18 cellular contexts compared by ENCODE assay signal in genomic region chr10:106959521-106959920, GRCh38.
DNase-seq lines count a peak whose midpoint lies in the region; ATAC-seq and TF ChIP-seq lines count a peak whose summit lies in the region.
"Had no signal": no experiment of that assay in that cellular context is flagged by ENCODE, and none has a peak within 500 bp of the region (broad histone marks: within the 10 kb centered on the region; RNA-seq: fewer than 3 reads in every experiment).

No MANE protein-coding gene starts in this region.

- DNase-seq in left ventricle myocardium inferior: no peak
- DNase-seq in heart left ventricle: no peak
- no peak for DNase-seq in NCI-H69 (lab: John Stamatoyannopoulos, UW)
- DNase-seq in superior temporal gyrus (ENCODE audit: extremely low spot score): no peak
- DNase-seq: activated CD4-positive, alpha-beta memory T cell treated with anti-CD3 and anti-CD28 coated beads for 36 hours; activated effector memory CD4-positive, alpha-beta T cell treated with Interleukin-2 at 50 U/mL for 16 hours; CD4-positive, alpha-beta memory T cell; H9; midbrain; NCI-H2029; NCI-H774; stimulated activated naive CD8-positive, alpha-beta T cell treated with anti-CD3 and anti-CD28 coated beads, Interleukin-15, amount 100 ng/mL, for 72 hours had no signal

- 69 to 87% (median 74%) methylated on average over 3 of the region's 3 CpGs for WGBS in heart left ventricle, 4 donors

- H3K27ac ChIP-seq in left ventricle myocardium inferior (replicated peaks): no peak overlapping the region
- peak overlapping the region in 1 of 12 donors; percentile 79 for H3K27ac ChIP-seq in heart left ventricle
- H3K27ac ChIP-seq: 22Rv1, breast epithelium had no signal

- H3K9me3 ChIP-seq in left ventricle myocardium inferior (replicated peaks) (no peaks in the 10 kb centered on the region), heart left ventricle (no peaks in the 10 kb centered on the region)
- H3K9me3 ChIP-seq: breast epithelium had no signal

- H3K4me1 ChIP-seq in left ventricle myocardium inferior (no peaks in the 10 kb centered on the region), heart left ventricle (peaks cover 0 to 23% (median 0%) of the 10 kb centered on the region in 12 donors)
- H3K4me1 ChIP-seq: breast epithelium had no signal

- H3K36me3 ChIP-seq in left ventricle myocardium inferior: no peaks in the 10 kb centered on the region
- no peaks in the 10 kb centered on the region for H3K36me3 ChIP-seq in heart left ventricle
- H3K36me3 ChIP-seq: breast epithelium had no signal

- no peak for TF ChIP-seq CTCF in left ventricle myocardium inferior (IDR thresholded peaks at IDR 0.05; ENCODE audit: borderline replicate concordance)
- no peak for TF ChIP-seq CTCF in heart left ventricle (IDR thresholded peaks at IDR 0.05)

- ATAC-seq in heart left ventricle (no peak), HG02571 (IDR thresholded peaks at IDR 0.05; ENCODE audit: unreplicated experiment) (peak; percentile 59), HG03354 (IDR thresholded peaks at IDR 0.05; ENCODE audit: poor library complexity, severe bottlenecking, unreplicated experiment) (peak; percentile 50), GM19455 (IDR thresholded peaks at IDR 0.05; ENCODE audit: unreplicated experiment) (no peak), HG03139 (IDR thresholded peaks at IDR 0.05; ENCODE audit: unreplicated experiment) (no peak)
- ATAC-seq: stimulated activated naive CD8-positive, alpha-beta T cell treated with anti-CD3 and anti-CD28 coated beads, Interleukin-15, amount 100 ng/mL, for 72 hours had no signal

- peaks cover 18% of the 10 kb centered on the region for H3K27me3 ChIP-seq in left ventricle myocardium inferior (ENCODE audit: low read depth)
- peaks cover 0 to 4% (median 0%) of the 10 kb centered on the region in 9 donors for H3K27me3 ChIP-seq in heart left ventricle
- H3K27me3 ChIP-seq: breast epithelium had no signal

- peak overlapping the region; percentile 23 for H3K4me3 ChIP-seq in left ventricle myocardium inferior
- H3K4me3 ChIP-seq in heart left ventricle: peak overlapping the region in 3 of 12 donors; percentile 2 to 10 (median 5)

- no peak for TF ChIP-seq POLR2A in heart left ventricle (IDR thresholded peaks at IDR 0.05)

- intact Hi-C loops in left ventricle myocardium inferior (cut with micrococcal nuclease): no loop called here
- intact Hi-C loops in heart left ventricle (cut with DNase I): no loop called here

Comparison
In these comparisons a context has a peak if more than half of its experiments do, and no peak if none do; other contexts are left out.
1. ATAC-seq: peak in HG02571 (single experiment) and HG03354 (single experiment); none in heart left ventricle (0 of 4), GM19455 (single experiment) and HG03139 (single experiment).